In the genomic region with DNA sequence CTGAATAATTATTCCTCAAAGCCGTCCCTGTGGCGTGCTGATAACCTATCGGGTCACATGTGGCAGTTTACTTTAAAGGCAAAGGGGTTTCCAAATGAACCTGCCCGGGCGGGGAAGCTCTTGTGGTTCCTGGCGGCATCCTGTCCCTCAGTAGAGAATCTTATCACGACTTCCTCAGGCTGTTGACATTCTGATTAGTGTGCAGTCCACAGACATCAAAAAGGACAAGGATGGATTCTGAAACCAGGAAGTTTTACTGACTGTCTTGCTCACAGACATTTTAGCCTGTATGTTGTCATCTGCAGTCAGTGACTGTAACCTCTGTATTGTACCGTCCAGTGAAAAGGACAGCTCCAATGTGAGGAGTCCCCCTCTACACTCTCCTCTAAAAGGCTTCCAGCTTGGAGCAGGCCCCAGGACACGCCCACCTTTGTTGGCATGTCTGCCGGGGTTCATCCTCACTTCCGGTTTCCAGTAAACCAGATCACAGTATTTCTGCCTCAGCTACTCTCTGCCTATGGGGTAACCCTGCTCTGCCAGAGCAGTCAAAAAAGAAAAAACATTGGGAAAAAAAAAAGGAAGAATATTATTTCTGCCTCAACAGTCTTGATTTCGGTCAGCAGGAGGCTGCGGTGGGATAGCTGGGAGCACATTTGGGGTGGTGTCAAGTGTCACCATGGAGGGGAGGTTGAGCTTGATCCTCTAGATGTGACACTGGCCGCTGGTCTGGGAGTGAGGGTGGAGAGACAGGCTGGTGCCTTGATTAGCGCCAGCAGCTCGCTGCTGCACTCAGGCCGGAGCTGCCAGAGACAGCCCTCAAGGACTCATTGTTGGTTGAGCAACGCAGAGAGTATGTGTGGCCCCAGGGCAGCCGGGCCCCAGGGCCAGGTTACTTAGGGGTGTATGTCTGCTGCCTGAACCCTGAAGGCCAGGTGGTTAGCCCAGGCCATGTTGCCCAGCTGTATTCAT, we compare ENCODE assay signal across 8 cellular contexts.
DNase-seq lines count a peak whose midpoint lies in the region; ATAC-seq and TF ChIP-seq lines count a peak whose summit lies in the region.

No MANE protein-coding gene starts in this region.

- no peaks in the 10 kb centered on the region for H3K27me3 ChIP-seq in heart right ventricle
- no peaks in the 10 kb centered on the region for H3K27me3 ChIP-seq in spleen (replicated peaks in 1 of 7)

- H3K4me1 Mint-ChIP-seq in activated T-cell treated with anti-CD3 and anti-CD28 coated beads, Interleukin-2, amount 50 U/mL, for 24 hours (ENCODE audit: low read depth): peaks cover 26% of the 10 kb centered on the region

- no peak for TF ChIP-seq POLR2A in spleen (IDR thresholded peaks at IDR 0.05)

- H3K4me1 ChIP-seq in heart right ventricle (peaks cover 0 to 33% (median 18%) of the 10 kb centered on the region in 9 donors), spleen (peaks cover 20 to 30% (median 28%) of the 10 kb centered on the region in 6 donors)

- DNase-seq in LoVo (ENCODE audit: low spot score) (peak; percentile 1), heart right ventricle (peak in 1 of 2 donors; percentile 67), spleen (peak; percentile 74), NCI-H1105 (lab: John Stamatoyannopoulos, UW) (no peak), NCI-H2227 treated with DMSO at 0.1 percent for 48 hours (lab: John Stamatoyannopoulos, UW) (no peak)
- peak; percentile 56 for DNase-seq in activated T-cell treated with anti-CD3 and anti-CD28 coated beads, Interleukin-2, amount 50 U/mL, for 24 hours

- no peaks in the 10 kb centered on the region for H3K27me3 Mint-ChIP-seq in activated T-cell treated with anti-CD3 and anti-CD28 coated beads, Interleukin-2, amount 50 U/mL, for 24 hours

- WGBS in heart right ventricle, 2 donors: 44 to 45% methylated on average over 19 of the region's 19 CpGs
- 30 to 39% (median 34%) methylated on average over 17 to 19 of the region's 19 CpGs for WGBS in spleen, 5 donors

- H3K4me3 Mint-ChIP-seq in activated T-cell treated with anti-CD3 and anti-CD28 coated beads, Interleukin-2, amount 50 U/mL, for 24 hours: peak overlapping the region; percentile 21

- H3K9me3 ChIP-seq in heart right ventricle (no peaks in the 10 kb centered on the region), spleen (no peaks in the 10 kb centered on the region)

- no peak overlapping the region for H3K4me3 ChIP-seq in heart right ventricle
- no peak overlapping the region for H3K4me3 ChIP-seq in spleen

- H3K9me3 Mint-ChIP-seq in activated T-cell treated with anti-CD3 and anti-CD28 coated beads, Interleukin-2, amount 50 U/mL, for 24 hours: no peaks in the 10 kb centered on the region

- peaks cover 30% of the 10 kb centered on the region for H3K36me3 Mint-ChIP-seq in activated T-cell treated with anti-CD3 and anti-CD28 coated beads, Interleukin-2, amount 50 U/mL, for 24 hours (ENCODE audit: low read depth)

- TF ChIP-seq CTCF in heart right ventricle (IDR thresholded peaks at IDR 0.05) (no peak), spleen (IDR thresholded peaks at IDR 0.05 in 8 of 11, conservative IDR thresholded peaks at IDR 0.05 in 3 of 11) (no peak)

- H3K36me3 ChIP-seq in heart right ventricle: no peaks in the 10 kb centered on the region
- peaks cover 0 to 26% (median 6%) of the 10 kb centered on the region in 6 donors for H3K36me3 ChIP-seq in spleen

- ATAC-seq in heart right ventricle (peak; percentile 59 to 82 (median 78)), HG02798 (IDR thresholded peaks at IDR 0.05; ENCODE audit: poor library complexity, unreplicated experiment) (no peak), HG03520 (IDR thresholded peaks at IDR 0.05; ENCODE audit: unreplicated experiment) (no peak)

- peak overlapping the region; percentile 2 to 93 (median 66) for H3K27ac ChIP-seq in heart right ventricle
- peak overlapping the region; percentile 2 to 81 (median 46) for H3K27ac ChIP-seq in spleen

- H3K27ac Mint-ChIP-seq in activated T-cell treated with anti-CD3 and anti-CD28 coated beads, Interleukin-2, amount 50 U/mL, for 24 hours: peak overlapping the region; percentile 86

- intact Hi-C loops in heart right ventricle (cut with DNase I): loop anchor here in 1 of 10 donors (5.0 kb wide), 1 partner anchor 74 kb away; no protein-coding TSS in a partner anchor
- intact Hi-C loops in spleen (cut with DNase I; ENCODE audit: low total_unique reads): no loop called here

Comparison
In these comparisons a context has a peak if more than half of its experiments do, and no peak if none do; other contexts are left out.
1. DNase-seq: peak in LoVo (single experiment), activated T-cell treated with anti-CD3 and anti-CD28 coated beads, Interleukin-2, amount 50 U/mL, for 24 hours (single experiment) and spleen (single experiment); none in NCI-H1105 (single experiment) and NCI-H2227 treated with DMSO at 0.1 percent for 48 hours (single experiment).
2. ATAC-seq: peak in heart right ventricle (8 of 8); none in HG02798 (single experiment) and HG03520 (single experiment).